ENCODE assay signal across 1 cellular context in the genomic region with DNA sequence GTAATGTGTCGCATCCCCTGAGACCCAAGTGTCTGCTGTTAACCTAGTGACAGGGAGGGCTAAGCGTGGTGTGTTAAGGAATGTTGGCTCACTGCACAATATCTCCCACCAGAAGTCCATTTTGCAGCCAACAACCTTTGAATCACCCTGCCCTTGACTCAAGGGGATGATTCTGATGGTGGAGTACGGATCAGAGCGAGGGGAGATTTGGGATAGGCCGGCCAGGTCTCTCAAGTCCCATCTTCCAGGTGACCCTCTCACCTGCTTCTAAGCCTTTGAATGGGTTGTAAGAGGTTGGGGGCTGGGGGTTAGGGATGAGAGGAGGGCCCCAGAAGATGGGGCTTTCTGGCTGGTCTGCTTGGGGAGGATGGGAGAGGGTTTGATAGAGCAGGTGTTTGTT.
TF ChIP-seq lines count a peak whose summit lies in the region.

No MANE protein-coding gene starts in this region.

TF ChIP-seq in K562, 482 proteins besides CTCF, POLR2A, EP300 and RAD21:
- TF ChIP-seq ERF (CRISPR knock-in tag; IDR thresholded peaks at IDR 0.05): no peak
- TF ChIP-seq HDGF (IDR thresholded peaks at IDR 0.05): no peak
- TF ChIP-seq CCAR2 (IDR thresholded peaks at IDR 0.05; ENCODE audit: low read depth, low read length): no peak
- TF ChIP-seq HDAC1 (IDR thresholded peaks at IDR 0.05): no peak
- TF ChIP-seq, protein P1, sequence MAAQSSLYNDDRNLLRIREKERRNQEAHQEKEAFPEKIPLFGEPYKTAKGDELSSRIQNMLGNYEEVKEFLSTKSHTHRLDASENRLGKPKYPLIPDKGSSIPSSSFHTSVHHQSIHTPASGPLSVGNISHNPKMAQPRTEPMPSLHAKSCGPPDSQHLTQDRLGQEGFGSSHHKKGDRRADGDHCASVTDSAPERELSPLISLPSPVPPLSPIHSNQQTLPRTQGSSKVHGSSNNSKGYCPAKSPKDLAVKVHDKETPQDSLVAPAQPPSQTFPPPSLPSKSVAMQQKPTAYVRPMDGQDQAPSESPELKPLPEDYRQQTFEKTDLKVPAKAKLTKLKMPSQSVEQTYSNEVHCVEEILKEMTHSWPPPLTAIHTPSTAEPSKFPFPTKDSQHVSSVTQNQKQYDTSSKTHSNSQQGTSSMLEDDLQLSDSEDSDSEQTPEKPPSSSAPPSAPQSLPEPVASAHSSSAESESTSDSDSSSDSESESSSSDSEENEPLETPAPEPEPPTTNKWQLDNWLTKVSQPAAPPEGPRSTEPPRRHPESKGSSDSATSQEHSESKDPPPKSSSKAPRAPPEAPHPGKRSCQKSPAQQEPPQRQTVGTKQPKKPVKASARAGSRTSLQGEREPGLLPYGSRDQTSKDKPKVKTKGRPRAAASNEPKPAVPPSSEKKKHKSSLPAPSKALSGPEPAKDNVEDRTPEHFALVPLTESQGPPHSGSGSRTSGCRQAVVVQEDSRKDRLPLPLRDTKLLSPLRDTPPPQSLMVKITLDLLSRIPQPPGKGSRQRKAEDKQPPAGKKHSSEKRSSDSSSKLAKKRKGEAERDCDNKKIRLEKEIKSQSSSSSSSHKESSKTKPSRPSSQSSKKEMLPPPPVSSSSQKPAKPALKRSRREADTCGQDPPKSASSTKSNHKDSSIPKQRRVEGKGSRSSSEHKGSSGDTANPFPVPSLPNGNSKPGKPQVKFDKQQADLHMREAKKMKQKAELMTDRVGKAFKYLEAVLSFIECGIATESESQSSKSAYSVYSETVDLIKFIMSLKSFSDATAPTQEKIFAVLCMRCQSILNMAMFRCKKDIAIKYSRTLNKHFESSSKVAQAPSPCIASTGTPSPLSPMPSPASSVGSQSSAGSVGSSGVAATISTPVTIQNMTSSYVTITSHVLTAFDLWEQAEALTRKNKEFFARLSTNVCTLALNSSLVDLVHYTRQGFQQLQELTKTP (IDR thresholded peaks at IDR 0.05; ENCODE audit: low read depth in 1 of 2, partially characterized antibody in 2 of 2): no peak
- no peak for TF ChIP-seq IRF2 (CRISPR knock-in tag; IDR thresholded peaks at IDR 0.05)
- TF ChIP-seq, protein P2, sequence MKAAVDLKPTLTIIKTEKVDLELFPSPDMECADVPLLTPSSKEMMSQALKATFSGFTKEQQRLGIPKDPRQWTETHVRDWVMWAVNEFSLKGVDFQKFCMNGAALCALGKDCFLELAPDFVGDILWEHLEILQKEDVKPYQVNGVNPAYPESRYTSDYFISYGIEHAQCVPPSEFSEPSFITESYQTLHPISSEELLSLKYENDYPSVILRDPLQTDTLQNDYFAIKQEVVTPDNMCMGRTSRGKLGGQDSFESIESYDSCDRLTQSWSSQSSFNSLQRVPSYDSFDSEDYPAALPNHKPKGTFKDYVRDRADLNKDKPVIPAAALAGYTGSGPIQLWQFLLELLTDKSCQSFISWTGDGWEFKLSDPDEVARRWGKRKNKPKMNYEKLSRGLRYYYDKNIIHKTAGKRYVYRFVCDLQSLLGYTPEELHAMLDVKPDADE (conservative IDR thresholded peaks at IDR 0.05; ENCODE audit: control insufficient read depth, low read depth, low read length): no peak
- no peak for TF ChIP-seq YY1 (IDR thresholded peaks at IDR 0.05; ENCODE audit: borderline replicate concordance in 1 of 3, control insufficient read depth in 1 of 3, extremely low read depth in 1 of 3, insufficient read depth in 3 of 3, insufficient read length in 1 of 3, insufficient replicate concordance in 2 of 3, low read depth in 1 of 3, low read length in 2 of 3)
- TF ChIP-seq SMARCB1 (IDR thresholded peaks at IDR 0.05; ENCODE audit: insufficient read length, low read depth): no peak
